Comparison of ENCODE assay signal across 8 cellular contexts in genomic region chr15:80099662-80100061, GRCh38. TPM values are rescaled to one million over a fixed set of nuclear protein-coding genes. Genes with fewer than 3 reads are reported as not detected.
DNase-seq lines count a peak whose midpoint lies in the region; ATAC-seq and TF ChIP-seq lines count a peak whose summit lies in the region.
"Not testable (repeated sequence)": the region's sequence is repeated elsewhere in the genome, so short reads cannot be mapped to it uniquely, and the experiment has no call there.

No MANE protein-coding gene starts in this region.

- not testable (repeated sequence) for H3K9me3 ChIP-seq in Karpas-422 (ENCODE audit: low read length)

- H3K4ac ChIP-seq in mesendoderm (ENCODE audit: low read depth, low read length): not testable (repeated sequence)

- H3K23ac ChIP-seq in mesendoderm (ENCODE audit: low read length): not testable (repeated sequence)

- H4K5ac ChIP-seq in mesendoderm (ENCODE audit: low read length): not testable (repeated sequence)

- H3K9me2 ChIP-seq in Karpas-422 (replicated peaks; ENCODE audit: insufficient read depth, low read length): not testable (repeated sequence)

- H3K4me1 ChIP-seq in Karpas-422 (ENCODE audit: low read length): peaks cover 47% of the 10 kb centered on the region
- not testable (repeated sequence) for H3K4me1 ChIP-seq in mesendoderm (ENCODE audit: control insufficient read depth, low read depth, low read length)

- H2BK5ac ChIP-seq in mesendoderm (ENCODE audit: low read length): not testable (repeated sequence)

- H3K27ac ChIP-seq in Karpas-422 (ENCODE audit: low read length); mesendoderm (ENCODE audit: low read depth, low read length): not testable (repeated sequence)

- not testable (repeated sequence) for H3K27me3 ChIP-seq in Karpas-422 (ENCODE audit: low read length); mesendoderm (ENCODE audit: insufficient read depth, low read length, poor library complexity)

- not testable (repeated sequence) for H2AFZ ChIP-seq in Karpas-422 (ENCODE audit: low read length)

- peak overlapping the region; percentile 28 for H3K18ac ChIP-seq in mesendoderm (ENCODE audit: low read length)

- not testable (repeated sequence) for H3K36me3 ChIP-seq in Karpas-422 (ENCODE audit: insufficient read depth, low read length); mesendoderm (ENCODE audit: control insufficient read depth, insufficient read depth, low read length)

- H2BK15ac ChIP-seq in mesendoderm (replicated peaks; ENCODE audit: low read depth): not testable (repeated sequence)

- not testable (repeated sequence) for H3K56ac ChIP-seq in mesendoderm (ENCODE audit: low read length)

- not testable (repeated sequence) for H3K9ac ChIP-seq in Karpas-422 (ENCODE audit: low read length); mesendoderm (ENCODE audit: low read length)

- ATAC-seq in GM18867 (IDR thresholded peaks at IDR 0.05; ENCODE audit: unreplicated experiment) (peak; percentile 80), GM19438 (IDR thresholded peaks at IDR 0.05; ENCODE audit: low read depth, unreplicated experiment) (peak; percentile 69), GM21528 (IDR thresholded peaks at IDR 0.05; ENCODE audit: low FRiP score, unreplicated experiment) (peak; percentile 71), HG02852 (IDR thresholded peaks at IDR 0.05; ENCODE audit: unreplicated experiment) (peak; percentile 63), HG03159 (IDR thresholded peaks at IDR 0.05; ENCODE audit: unreplicated experiment) (peak; percentile 73)

- H3K4me3 ChIP-seq in GM12864 (ENCODE audit: low read depth, low read length): peak overlapping the region; percentile 35; the same call in 1 of the 2 replicates
- not testable (repeated sequence) for H3K4me3 ChIP-seq in Karpas-422 (ENCODE audit: low read length); mesendoderm (ENCODE audit: low read length)

- H4K8ac ChIP-seq in mesendoderm (ENCODE audit: low read depth, low read length): not testable (repeated sequence)

- WGBS in mesendoderm (ENCODE audit: extremely low coverage, insufficient coverage, low lambda C conversion rate): no CpG with 5 or more reads among the region's 6 CpGs

- H2BK120ac ChIP-seq in mesendoderm (ENCODE audit: low read depth, low read length): not testable (repeated sequence)

- not testable (repeated sequence) for H4K20me1 ChIP-seq in Karpas-422 (ENCODE audit: insufficient read depth, low read depth, low read length)

- H3K79me2 ChIP-seq in Karpas-422 (ENCODE audit: low read length) (peaks cover 98% of the 10 kb centered on the region), mesendoderm (ENCODE audit: control insufficient read depth, insufficient read depth, low read length) (peaks cover 19% of the 10 kb centered on the region)

- peak overlapping the region; percentile 36 for H3K4me2 ChIP-seq in Karpas-422 (ENCODE audit: low read depth, low read length, poor library complexity, severe bottlenecking)
- H3K4me2 ChIP-seq in mesendoderm (ENCODE audit: low read length): not testable (repeated sequence)

- H2AK5ac ChIP-seq in mesendoderm (ENCODE audit: low read length): not testable (repeated sequence)

- not testable (repeated sequence) for TF ChIP-seq CTCF in GM12864 (IDR thresholded peaks at IDR 0.05; ENCODE audit: low read depth, low read length, missing control alignments)

- DNase-seq in GM12864 (ENCODE audit: low read depth); Karpas-422; mesendoderm: not testable (repeated sequence)

- H3K79me1 ChIP-seq in mesendoderm (ENCODE audit: low read length): not testable (repeated sequence)

RNA-seq across cellular contexts. Expression of gene ZFAND6, which starts 40.2 kb away (rescaled TPM):
- total RNA-seq in Karpas-422 (2014; rRNA removed; shearing (Covaris generic); ENCODE audit: low replicate concordance): 114 and 174 TPM in 2 replicates
- 112 TPM for polyA plus RNA-seq in mesendoderm (2013, experiment 1 of 2)
- 112 TPM for polyA plus RNA-seq in mesendoderm (2013, experiment 2 of 2)

RNA-seq across cellular contexts. Expression of gene FAH, which starts 53.1 kb away (rescaled TPM):
- total RNA-seq in Karpas-422 (2014; rRNA removed; shearing (Covaris generic); ENCODE audit: low replicate concordance): 38.8 and 57.0 TPM in 2 replicates
- 10.8 TPM for polyA plus RNA-seq in mesendoderm (2013, experiment 1 of 2)
- 10.2 TPM for polyA plus RNA-seq in mesendoderm (2013, experiment 2 of 2)
